In the genomic region with DNA sequence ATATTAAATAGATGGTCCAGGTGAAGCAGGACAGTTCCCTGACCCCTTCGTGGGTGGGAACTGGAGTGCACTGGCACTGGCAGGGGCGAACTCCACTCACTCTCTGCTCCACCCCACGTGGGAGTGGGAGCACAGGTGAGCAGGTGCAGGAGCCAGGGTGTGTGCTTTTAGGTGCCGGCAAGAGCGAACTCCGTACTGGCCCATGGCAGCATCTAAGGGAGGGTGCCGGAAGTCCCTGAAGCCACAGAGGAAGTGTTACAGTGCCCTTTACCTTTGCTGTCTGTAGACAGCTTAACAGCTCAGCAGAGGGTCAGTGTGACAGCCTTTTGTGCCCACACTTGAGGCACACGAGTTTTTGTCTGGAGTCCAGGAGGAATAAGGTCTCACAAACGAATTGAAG, we compare ENCODE assay signal across 1 cellular context.
TF ChIP-seq lines count a peak whose summit lies in the region.

No MANE protein-coding gene starts in this region.

TF ChIP-seq in HepG2, 621 proteins besides CTCF, POLR2A, EP300 and RAD21 (continued from another document):
- TF ChIP-seq ZNF687 (CRISPR knock-in tag; IDR thresholded peaks at IDR 0.05), result peak; percentile 57
- peak; percentile 43 for TF ChIP-seq GABPA (IDR thresholded peaks at IDR 0.05; ENCODE audit: low read depth, low read length)
- TF ChIP-seq GABPA (CRISPR knock-in tag; IDR thresholded peaks at IDR 0.05; ENCODE audit: low read depth), result peak; percentile 83
- TF ChIP-seq GLI4 (CRISPR knock-in tag; IDR thresholded peaks at IDR 0.05; ENCODE audit: borderline replicate concordance), result no peak
